In the genomic region with DNA sequence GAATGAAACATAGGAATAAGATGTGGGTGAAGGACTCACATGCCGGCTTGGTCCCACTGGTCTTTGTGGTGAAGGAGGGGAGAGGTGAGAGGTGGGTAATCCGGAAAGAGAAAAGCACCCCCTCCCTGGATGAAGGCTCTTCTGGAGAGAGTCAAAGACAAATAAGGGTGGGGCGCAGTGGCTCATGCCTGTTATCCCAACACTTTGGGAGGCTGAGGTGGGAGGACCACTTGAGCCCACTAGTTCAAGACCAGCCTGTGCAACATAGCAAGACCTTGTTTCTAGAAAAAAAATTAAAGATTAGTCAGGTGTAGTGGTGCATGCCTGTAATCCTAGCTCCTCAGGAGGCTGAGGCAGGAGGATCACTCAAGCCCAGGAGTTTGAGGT, we compare ENCODE assay signal across 1 cellular context.
TF ChIP-seq lines count a peak whose summit lies in the region.

No MANE protein-coding gene starts in this region.

TF ChIP-seq in GM23338, 12 proteins besides CTCF, POLR2A, EP300 and RAD21:
- TF ChIP-seq REST (IDR thresholded peaks at IDR 0.05; ENCODE audit: unreplicated experiment), result no peak
- TF ChIP-seq JUNB (IDR thresholded peaks at IDR 0.05; ENCODE audit: unreplicated experiment), result no peak
- no peak for TF ChIP-seq STAT1 (IDR thresholded peaks at IDR 0.05; ENCODE audit: unreplicated experiment)
- TF ChIP-seq, protein P1, sequence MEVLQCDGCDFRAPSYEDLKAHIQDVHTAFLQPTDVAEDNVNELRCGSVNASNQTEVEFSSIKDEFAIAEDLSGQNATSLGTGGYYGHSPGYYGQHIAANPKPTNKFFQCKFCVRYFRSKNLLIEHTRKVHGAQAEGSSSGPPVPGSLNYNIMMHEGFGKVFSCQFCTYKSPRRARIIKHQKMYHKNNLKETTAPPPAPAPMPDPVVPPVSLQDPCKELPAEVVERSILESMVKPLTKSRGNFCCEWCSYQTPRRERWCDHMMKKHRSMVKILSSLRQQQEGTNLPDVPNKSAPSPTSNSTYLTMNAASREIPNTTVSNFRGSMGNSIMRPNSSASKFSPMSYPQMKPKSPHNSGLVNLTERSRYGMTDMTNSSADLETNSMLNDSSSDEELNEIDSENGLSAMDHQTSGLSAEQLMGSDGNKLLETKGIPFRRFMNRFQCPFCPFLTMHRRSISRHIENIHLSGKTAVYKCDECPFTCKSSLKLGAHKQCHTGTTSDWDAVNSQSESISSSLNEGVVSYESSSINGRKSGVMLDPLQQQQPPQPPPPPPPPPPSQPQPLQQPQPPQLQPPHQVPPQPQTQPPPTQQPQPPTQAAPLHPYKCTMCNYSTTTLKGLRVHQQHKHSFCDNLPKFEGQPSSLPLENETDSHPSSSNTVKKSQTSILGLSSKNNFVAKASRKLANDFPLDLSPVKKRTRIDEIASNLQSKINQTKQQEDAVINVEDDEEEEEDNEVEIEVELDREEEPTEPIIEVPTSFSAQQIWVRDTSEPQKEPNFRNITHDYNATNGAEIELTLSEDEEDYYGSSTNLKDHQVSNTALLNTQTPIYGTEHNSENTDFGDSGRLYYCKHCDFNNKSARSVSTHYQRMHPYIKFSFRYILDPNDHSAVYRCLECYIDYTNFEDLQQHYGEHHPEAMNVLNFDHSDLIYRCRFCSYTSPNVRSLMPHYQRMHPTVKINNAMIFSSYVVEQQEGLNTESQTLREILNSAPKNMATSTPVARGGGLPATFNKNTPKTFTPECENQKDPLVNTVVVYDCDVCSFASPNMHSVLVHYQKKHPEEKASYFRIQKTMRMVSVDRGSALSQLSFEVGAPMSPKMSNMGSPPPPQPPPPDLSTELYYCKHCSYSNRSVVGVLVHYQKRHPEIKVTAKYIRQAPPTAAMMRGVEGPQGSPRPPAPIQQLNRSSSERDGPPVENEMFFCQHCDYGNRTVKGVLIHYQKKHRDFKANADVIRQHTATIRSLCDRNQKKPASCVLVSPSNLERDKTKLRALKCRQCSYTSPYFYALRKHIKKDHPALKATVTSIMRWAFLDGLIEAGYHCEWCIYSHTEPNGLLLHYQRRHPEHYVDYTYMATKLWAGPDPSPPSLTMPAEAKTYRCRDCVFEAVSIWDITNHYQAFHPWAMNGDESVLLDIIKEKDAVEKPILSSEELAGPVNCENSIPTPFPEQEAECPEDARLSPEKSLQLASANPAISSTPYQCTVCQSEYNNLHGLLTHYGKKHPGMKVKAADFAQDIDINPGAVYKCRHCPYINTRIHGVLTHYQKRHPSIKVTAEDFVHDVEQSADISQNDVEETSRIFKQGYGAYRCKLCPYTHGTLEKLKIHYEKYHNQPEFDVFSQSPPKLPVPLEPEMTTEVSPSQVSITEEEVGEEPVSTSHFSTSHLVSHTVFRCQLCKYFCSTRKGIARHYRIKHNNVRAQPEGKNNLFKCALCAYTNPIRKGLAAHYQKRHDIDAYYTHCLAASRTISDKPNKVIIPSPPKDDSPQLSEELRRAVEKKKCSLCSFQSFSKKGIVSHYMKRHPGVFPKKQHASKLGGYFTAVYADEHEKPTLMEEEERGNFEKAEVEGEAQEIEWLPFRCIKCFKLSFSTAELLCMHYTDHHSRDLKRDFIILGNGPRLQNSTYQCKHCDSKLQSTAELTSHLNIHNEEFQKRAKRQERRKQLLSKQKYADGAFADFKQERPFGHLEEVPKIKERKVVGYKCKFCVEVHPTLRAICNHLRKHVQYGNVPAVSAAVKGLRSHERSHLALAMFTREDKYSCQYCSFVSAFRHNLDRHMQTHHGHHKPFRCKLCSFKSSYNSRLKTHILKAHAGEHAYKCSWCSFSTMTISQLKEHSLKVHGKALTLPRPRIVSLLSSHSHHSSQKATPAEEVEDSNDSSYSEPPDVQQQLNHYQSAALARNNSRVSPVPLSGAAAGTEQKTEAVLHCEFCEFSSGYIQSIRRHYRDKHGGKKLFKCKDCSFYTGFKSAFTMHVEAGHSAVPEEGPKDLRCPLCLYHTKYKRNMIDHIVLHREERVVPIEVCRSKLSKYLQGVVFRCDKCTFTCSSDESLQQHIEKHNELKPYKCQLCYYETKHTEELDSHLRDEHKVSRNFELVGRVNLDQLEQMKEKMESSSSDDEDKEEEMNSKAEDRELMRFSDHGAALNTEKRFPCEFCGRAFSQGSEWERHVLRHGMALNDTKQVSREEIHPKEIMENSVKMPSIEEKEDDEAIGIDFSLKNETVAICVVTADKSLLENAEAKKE (CRISPR knock-in tag; IDR thresholded peaks at IDR 0.05), result no peak
- no peak for TF ChIP-seq POLR2AphosphoS5 (IDR thresholded peaks at IDR 0.05; ENCODE audit: low read depth)
- TF ChIP-seq CREB1 (CRISPR knock-in tag; IDR thresholded peaks at IDR 0.05; ENCODE audit: low read depth), result no peak
- no peak for TF ChIP-seq NANOG (IDR thresholded peaks at IDR 0.05; ENCODE audit: borderline replicate concordance)
TF ChIP-seq in GM23338: peak in this region for 0.
